Comparison of ENCODE assay signal across 12 cellular contexts in genomic region chr17:79721993-79722671, GRCh38. TPM values are rescaled to one million over a fixed set of nuclear protein-coding genes. Genes with fewer than 3 reads are reported as not detected.
A peak's percentile ranks its signal among the peaks of the same experiment; 100 is the strongest.
DNase-seq lines count a peak whose midpoint lies in the region; ATAC-seq, FAIRE-seq and TF ChIP-seq lines count a peak whose summit lies in the region.
"Had no signal": no experiment of that assay in that cellular context is flagged by ENCODE, and none has a peak within 500 bp of the region (broad histone marks: within the 10 kb centered on the region; RNA-seq: fewer than 3 reads in every experiment).

No MANE protein-coding gene starts in this region.

- intact Hi-C loops in cardiac septum (cut with DNase I): no loop called here

- H3K27me3 ChIP-seq in cardiac muscle cell (no peaks in the 10 kb centered on the region), H1 (replicated peaks in 1 of 4; ENCODE audit: control insufficient read depth in 3 of 4, extremely low read depth in 1 of 4, insufficient read depth in 3 of 4, low read length in 3 of 4) (no peaks in the 10 kb centered on the region; a peak in 1 of 7 replicates)
- H3K27me3 ChIP-seq: spleen had no signal

- 84% methylated on average over 10 of the region's 10 CpGs; no CpG with 5 or more reads in 1 of the 2 experiments for WGBS in H1 (ENCODE audit: extremely low coverage in 1 of 2, insufficient coverage in 1 of 2, insufficient read length in 1 of 2, insufficient replicate concordance in 2 of 2, low coverage in 1 of 2, low lambda C conversion rate in 2 of 2, missing lambda C conversion rate in 1 of 2), 2 experiments

- no peaks in the 10 kb centered on the region for H3K36me3 Mint-ChIP-seq in immature natural killer cell

- H3K27ac ChIP-seq in cardiac muscle cell (no peak overlapping the region), H1 (ENCODE audit: low read depth, low read length) (no peak overlapping the region)

- no peaks in the 10 kb centered on the region for H3K23me2 ChIP-seq in H1 (ENCODE audit: low read depth, low read length)

- TF ChIP-seq EP300 in H1 (IDR thresholded peaks at IDR 0.05; ENCODE audit: borderline replicate concordance in 1 of 2, low read depth in 2 of 2, low read length in 2 of 2): no peak

- no peaks in the 10 kb centered on the region for H3K79me2 ChIP-seq in H1 (ENCODE audit: control insufficient read depth in 1 of 2, insufficient read depth in 2 of 2, low read length in 2 of 2)

- no peak overlapping the region for H3K14ac ChIP-seq in H1 (ENCODE audit: insufficient read length)

- no peak overlapping the region for H2BK5ac ChIP-seq in H1 (ENCODE audit: low read depth, low read length)

- no peak overlapping the region for H2AFZ ChIP-seq in H1 (ENCODE audit: low read length)

- H3K56ac ChIP-seq in H1 (replicated peaks; ENCODE audit: insufficient read length, low read depth, low read length): no peak overlapping the region

- no peak for ATAC-seq in HG03432 (IDR thresholded peaks at IDR 0.05; ENCODE audit: unreplicated experiment)

- CTCF ChIA-PET in H1 (lab: Charles Lee; ENCODE audit: partially characterized antibody): interaction anchor here (0.6 to 2.8 kb wide), 23 partner anchors 9 to 517 kb away, joined by 3 to 22 read pairs (median 4); no protein-coding TSS in a partner anchor
- CTCF ChIA-PET in GM10248 (lab: Yijun Ruan, JAX): no interaction called here

- no peaks in the 10 kb centered on the region for H3K36me3 ChIP-seq in cardiac muscle cell
- no peaks in the 10 kb centered on the region for H3K36me3 ChIP-seq in H1 (ENCODE audit: control insufficient read depth in 2 of 4, insufficient read depth in 4 of 4, low read length in 3 of 4)
- H3K36me3 ChIP-seq: spleen had no signal

- H3K4me1 Mint-ChIP-seq in immature natural killer cell: no peaks in the 10 kb centered on the region

- no peak overlapping the region for H2AK5ac ChIP-seq in H1 (ENCODE audit: low read depth, low read length)

- H3K4me2 ChIP-seq in H1 (ENCODE audit: insufficient read depth in 1 of 2, low read depth in 2 of 2, low read length in 2 of 2): no peak overlapping the region

- H2BK15ac ChIP-seq in H1 (ENCODE audit: low read length): no peak overlapping the region

- H4K8ac ChIP-seq in H1 (ENCODE audit: extremely low read depth, insufficient read depth, low read length): peak overlapping the region; percentile 21; the same call in 1 of the 2 replicates

- H4K20me1 ChIP-seq in H1 (replicated peaks in 1 of 2; ENCODE audit: control insufficient read depth in 1 of 2, insufficient read depth in 2 of 2, low read length in 2 of 2): peaks cover 0 to 2% of the 10 kb centered on the region in 2 experiments

- H3K9ac ChIP-seq in H1 (replicated peaks in 1 of 4; ENCODE audit: extremely low read depth in 1 of 4, low read depth in 3 of 4, low read length in 3 of 4): no peak overlapping the region

- DNase-seq in cardiac muscle cell (ENCODE audit: low read depth in 1 of 2, low spot score in 1 of 2) (peak; percentile 15 to 51), cardiac septum (ENCODE audit: low spot score) (no peak), NCI-H82 (lab: John Stamatoyannopoulos, UW) (peak; percentile 84), H1 (ENCODE audit: low read depth in 1 of 2, low spot score in 2 of 2) (no peak), urothelium cell line (ENCODE audit: low spot score) (no peak), GM10248 (ENCODE audit: extremely low spot score) (no peak), immature natural killer cell (no peak)
- DNase-seq: activated naive CD4-positive, alpha-beta T cell; NCI-H1436; spleen had no signal

- no peak overlapping the region for H3K4ac ChIP-seq in H1 (replicated peaks; ENCODE audit: insufficient read length, low read depth, low read length)

- H3K4me3 ChIP-seq in cardiac muscle cell: no peak overlapping the region
- no peak overlapping the region for H3K4me3 ChIP-seq in H1 (ENCODE audit: extremely low read depth in 1 of 4, insufficient read depth in 2 of 4, low read depth in 3 of 4, low read length in 4 of 4)
- H3K4me3 ChIP-seq: lung, spleen had no signal

- H3K18ac ChIP-seq in H1 (ENCODE audit: extremely low read depth, low read length): no peak overlapping the region

- H3K27ac Mint-ChIP-seq in immature natural killer cell: no peak overlapping the region

- peaks cover 2 to 7% (median 3%) of the 10 kb centered on the region in 3 donors for H3K27me3 Mint-ChIP-seq in immature natural killer cell (ENCODE audit: low read depth in 3 of 3)

- H2BK12ac ChIP-seq in H1 (ENCODE audit: low read depth, low read length): no peak overlapping the region

- peak; percentile 72 to 81 for TF ChIP-seq RAD21 in H1 (IDR thresholded peaks at IDR 0.05 in 1 of 2, conservative IDR thresholded peaks at IDR 0.05 in 1 of 2; ENCODE audit: low read depth in 2 of 2, low read length in 2 of 2)

- no peak overlapping the region for H3K23ac ChIP-seq in H1 (ENCODE audit: insufficient read length)

- H3K9me3 Mint-ChIP-seq in immature natural killer cell: no peaks in the 10 kb centered on the region

- no peak overlapping the region for H3K4me3 Mint-ChIP-seq in immature natural killer cell

- FAIRE-seq in H1 (lab: Jason Lieb, UNC) (peak; percentile 39), urothelium cell line (lab: Jason Lieb, UNC) (peak; percentile 70)

- no peak for TF ChIP-seq POLR2A in H1 (IDR thresholded peaks at IDR 0.05; ENCODE audit: control extremely low read depth in 1 of 2, low read depth in 2 of 2, low read length in 2 of 2)

- H3K4me1 ChIP-seq in cardiac muscle cell (ENCODE audit: low read depth) (no peaks in the 10 kb centered on the region), H1 (replicated peaks in 1 of 4; ENCODE audit: control insufficient read depth in 3 of 4, insufficient read depth in 4 of 4, low read length in 3 of 4) (peaks cover 0 to 3% (median under 1%) of the 10 kb centered on the region in 4 experiments; a peak in 1 of 7 replicates)

- no peak overlapping the region for H4K5ac ChIP-seq in H1 (ENCODE audit: insufficient read length, low read depth, low read length)

- no peak overlapping the region for H2BK120ac ChIP-seq in H1 (replicated peaks; ENCODE audit: low read depth, low read length)

- no peak overlapping the region for H4K91ac ChIP-seq in H1 (replicated peaks; ENCODE audit: insufficient read length, low read length)

- no peak overlapping the region for H2BK20ac ChIP-seq in H1 (ENCODE audit: low read length)

- no peaks in the 10 kb centered on the region for H3K79me1 ChIP-seq in H1 (ENCODE audit: low read depth, low read length)

- H3K9me3 ChIP-seq in cardiac muscle cell (ENCODE audit: low read depth) (no peaks in the 10 kb centered on the region), H1 (ENCODE audit: insufficient read depth in 2 of 2, low read depth in 1 of 2, low read length in 1 of 2) (no peaks in the 10 kb centered on the region; a peak in 1 of 4 replicates)
- H3K9me3 ChIP-seq: spleen had no signal

- POLR2A ChIA-PET in H1 (lab: Charles Lee; ENCODE audit: partially characterized antibody) (interaction anchor here (0.7 to 1.6 kb wide), 3 partner anchors 19 to 272 kb away, joined by 3 to 4 read pairs (median 3); partner anchors contain the start of gene CBX8), GM10248 (lab: Yijun Ruan, JAX) (no interaction called here)

- peak; percentile 9 for TF ChIP-seq CTCF in cardiac muscle cell (IDR thresholded peaks at IDR 0.05; ENCODE audit: low read depth, low read length)
- peak; percentile 66 to 77 (median 71) for TF ChIP-seq CTCF in H1 (IDR thresholded peaks at IDR 0.05; ENCODE audit: control extremely low read depth in 1 of 3, insufficient read depth in 1 of 3, low read depth in 1 of 3, low read length in 3 of 3)
- TF ChIP-seq CTCF in GM10248 (IDR thresholded peaks at IDR 0.05; ENCODE audit: control extremely low read depth, extremely low read depth, low read depth, missing control alignments): no peak

TF ChIP-seq in H1, 55 proteins besides CTCF, POLR2A, EP300 and RAD21 (continues in another document):
- no peak for TF ChIP-seq BCL11A (IDR thresholded peaks at IDR 0.05; ENCODE audit: low read depth in 2 of 2, low read length in 2 of 2)
- no peak for TF ChIP-seq SP4 (IDR thresholded peaks at IDR 0.05; ENCODE audit: low read length)
- no peak for TF ChIP-seq SIRT6 (IDR thresholded peaks at IDR 0.05; ENCODE audit: low read length)
- TF ChIP-seq TEAD4 (IDR thresholded peaks at IDR 0.05; ENCODE audit: low read depth, low read length): no peak

RNA-seq across cellular contexts. Expression of gene ENPP7, which starts 8.6 kb away (rescaled TPM):
- total RNA-seq in cardiac muscle cell (not detected in 2 replicates), cardiac septum (not detected)
- polyA plus RNA-seq in cardiac muscle cell (not detected in 2 replicates), H1 (2011; rRNA removed) (not detected in 2 replicates), immature natural killer cell (under 1 TPM in 2 of 3 donors, not detected in 1; 0.16 to 0.22 TPM)
- not detected in 2 replicates for total RNA-seq in H1 (2021; fragmentation: NEBNext Ultra II Directional; extraction: Animal tissue kit (Norgen Biotek cat#: 25700))
- not detected for polyA plus RNA-seq in H1 (2011; cell fraction: cytosol; rRNA removed)
- not detected for polyA plus RNA-seq in H1 (2011; cell fraction: nucleus; rRNA removed)
- not detected in 4 replicates for polyA plus RNA-seq in H1 (2012, experiment 1 of 2)
- not detected for polyA plus RNA-seq in H1 (2012, experiment 2 of 2)
- not detected for polyA plus RNA-seq in H1 (2013, experiment 1 of 2)
- not detected for polyA plus RNA-seq in H1 (2013, experiment 2 of 2)
- polyA minus RNA-seq in H1 (2011; rRNA and poly(A)+ RNA removed): not detected in 2 replicates
- polyA minus RNA-seq in H1 (2011; cell fraction: cytosol; rRNA and poly(A)+ RNA removed): not detected
- polyA minus RNA-seq in H1 (2011; cell fraction: nucleus; rRNA and poly(A)+ RNA removed): not detected
- polyA plus RNA-seq: lung had no signal

RNA-seq across cellular contexts. Expression of gene CBX2, which starts 55.8 kb away (rescaled TPM):
- 35.3 and 51.1 TPM in 2 replicates for total RNA-seq in cardiac muscle cell
- 25.8 and 28.8 TPM in 2 replicates for polyA plus RNA-seq in cardiac muscle cell
- total RNA-seq in cardiac septum: 3.5 TPM
- 83.9 and 85.9 TPM in 2 replicates for total RNA-seq in H1 (2021; fragmentation: NEBNext Ultra II Directional; extraction: Animal tissue kit (Norgen Biotek cat#: 25700))
- 64.3 and 86.5 TPM in 2 replicates for polyA plus RNA-seq in H1 (2011; rRNA removed)
- polyA plus RNA-seq in H1 (2011; cell fraction: cytosol; rRNA removed): 76.8 TPM
- polyA plus RNA-seq in H1 (2011; cell fraction: nucleus; rRNA removed): 109 TPM
- polyA plus RNA-seq in H1 (2012, experiment 1 of 2): 48.6 to 73.4 TPM (median 65.8 TPM) in 4 replicates
- 53.8 TPM for polyA plus RNA-seq in H1 (2012, experiment 2 of 2)
- 40.5 TPM for polyA plus RNA-seq in H1 (2013, experiment 1 of 2)
- 39.5 TPM for polyA plus RNA-seq in H1 (2013, experiment 2 of 2)
- polyA minus RNA-seq in H1 (2011; rRNA and poly(A)+ RNA removed): 45.5 and 56.4 TPM in 2 replicates
- 70.0 TPM for polyA minus RNA-seq in H1 (2011; cell fraction: cytosol; rRNA and poly(A)+ RNA removed)
- polyA minus RNA-seq in H1 (2011; cell fraction: nucleus; rRNA and poly(A)+ RNA removed): 61.7 TPM
- under 1 TPM in 1 of 3 donors, not detected in 2; 0.33 TPM for polyA plus RNA-seq in immature natural killer cell

Comparison
In these comparisons a context has a peak if more than half of its experiments do, and no peak if none do; other contexts are left out.
1. DNase-seq: peak in cardiac muscle cell (2 of 2) and NCI-H82 (single experiment); none in cardiac septum (single experiment), H1 (0 of 2), urothelium cell line (single experiment), GM10248 (single experiment) and immature natural killer cell (0 of 3).